24 cellular contexts compared by ENCODE assay signal in the genomic region with DNA sequence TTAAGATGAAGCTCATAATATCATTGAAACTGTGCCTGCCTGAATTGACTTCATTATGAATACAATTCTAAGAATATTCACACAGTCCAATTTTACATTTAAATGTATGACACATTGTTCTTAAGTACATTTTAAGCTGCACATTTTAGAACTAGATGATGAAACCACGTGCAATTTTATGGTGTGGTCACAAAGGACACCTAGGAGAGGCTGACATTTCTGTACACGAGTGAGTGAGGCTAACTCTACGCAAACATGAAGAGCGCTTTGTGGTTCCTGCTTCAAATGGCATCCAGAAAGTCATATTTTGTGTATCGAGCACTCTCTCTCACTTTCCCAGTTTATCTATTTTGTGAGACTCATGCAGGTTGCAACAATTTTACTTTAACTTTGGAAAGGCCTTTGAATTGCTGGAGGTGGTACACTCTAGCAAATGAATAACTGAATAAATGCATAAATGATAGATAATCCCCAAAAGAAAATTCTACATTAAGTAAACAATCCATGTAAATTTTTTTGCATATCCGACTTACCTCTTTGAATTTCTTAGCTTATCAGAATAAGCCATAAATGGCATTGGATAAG.
DNase-seq lines count a peak whose midpoint lies in the region; ATAC-seq and TF ChIP-seq lines count a peak whose summit lies in the region.
"Had no signal": no experiment of that assay in that cellular context is flagged by ENCODE, and none has a peak within 500 bp of the region (broad histone marks: within the 10 kb centered on the region; RNA-seq: fewer than 3 reads in every experiment).

No MANE protein-coding gene starts in this region.

- H3K4me3 ChIP-seq in HCT116 (replicated peaks in 1 of 2; ENCODE audit: low read depth in 1 of 2, low read length in 2 of 2) (no peak overlapping the region), fibroblast of villous mesenchyme (ENCODE audit: low read depth, low read length) (no peak overlapping the region), brain microvascular endothelial cell (ENCODE audit: low read depth, low read length) (no peak overlapping the region)
- H3K4me3 ChIP-seq: esophagus squamous epithelium, Peyer's patch, SJSA1, suprapubic skin, uterus had no signal

- no peak for TF ChIP-seq POLR2A in HCT116 (IDR thresholded peaks at IDR 0.05; ENCODE audit: borderline replicate concordance, extremely low read depth, insufficient read depth, insufficient read length)

- H3K36me3 ChIP-seq in HCT116 (ENCODE audit: control insufficient read depth in 1 of 2, insufficient read depth in 2 of 2, low read length in 2 of 2) (no peaks in the 10 kb centered on the region), brain microvascular endothelial cell (replicated peaks) (no peaks in the 10 kb centered on the region)
- H3K36me3 ChIP-seq: esophagus squamous epithelium, Peyer's patch, SJSA1, suprapubic skin, uterus had no signal

- H3K9me3 Mint-ChIP-seq in Calu3 (ENCODE audit: low read depth, unreplicated experiment): no peaks in the 10 kb centered on the region
- no peaks in the 10 kb centered on the region for H3K9me3 Mint-ChIP-seq in activated CD4-positive, alpha-beta memory T cell treated with anti-CD3 and anti-CD28 coated beads for 36 hours
- H3K9me3 Mint-ChIP-seq: activated CD4-positive, alpha-beta T cell treated with anti-CD3 and anti-CD28 coated beads, Interleukin-2, amount 10 ng/mL, durations not matched to agents 7 days and 5 days; activated naive CD8-positive, alpha-beta T cell treated with anti-CD3 and anti-CD28 coated beads, Interleukin-2, amount 10 ng/mL, durations not matched to agents 7 days and 5 days; activated T-helper 2 cell treated with anti-CD3 and anti-CD28 coated beads, Interferon-gamma antibody, Interleukin-2, Interleukin-4, amounts not matched to agents 10 μg/mL and 5 μg/mL and 100 μg/mL, durations not matched to agents 14 hours and 24 hours and 36 hours; CD4-positive, alpha-beta memory T cell; effector memory CD8-positive, alpha-beta T cell; nephron had no signal

- no peaks in the 10 kb centered on the region for H3K27me3 Mint-ChIP-seq in Calu3 (ENCODE audit: unreplicated experiment)
- peaks cover 9% of the 10 kb centered on the region for H3K27me3 Mint-ChIP-seq in activated CD4-positive, alpha-beta memory T cell treated with anti-CD3 and anti-CD28 coated beads for 36 hours

- no peak overlapping the region for H2AFZ ChIP-seq in HCT116 (ENCODE audit: low read depth, low read length, poor library complexity, severe bottlenecking)

- CTCF ChIA-PET in Calu3 (lab: Charles Lee): interaction anchor here (0.6 kb wide), 1 partner anchor 10 kb away, joined by 9 read pairs; no protein-coding TSS in a partner anchor
- CTCF ChIA-PET in HCT116 (lab: Charles Lee): no interaction called here
- CTCF ChIA-PET in activated CD4-positive, alpha-beta memory T cell treated with anti-CD3 and anti-CD28 coated beads for 36 hours (lab: Charles Lee): no interaction called here

- TF ChIP-seq CTCF in Calu3 (IDR thresholded peaks at IDR 0.05; ENCODE audit: unreplicated experiment): no peak
- TF ChIP-seq CTCF in HCT116 (IDR thresholded peaks at IDR 0.05 in 2 of 3, conservative IDR thresholded peaks at IDR 0.05 in 1 of 3; ENCODE audit: borderline replicate concordance in 1 of 3, insufficient read depth in 1 of 3, low read depth in 2 of 3, low read length in 2 of 3): no peak
- TF ChIP-seq CTCF in fibroblast of villous mesenchyme (IDR thresholded peaks at IDR 0.05; ENCODE audit: insufficient read depth, low read depth, low read length): no peak
- TF ChIP-seq CTCF in brain microvascular endothelial cell (IDR thresholded peaks at IDR 0.05; ENCODE audit: low read depth, low read length, missing control alignments): no peak

- no TSS peak for BruUV-seq in Calu3 (replicated peaks; lab: Mats Ljungman, UMichigan)
- no TSS peak for BruUV-seq in HCT116 (replicated peaks; lab: Mats Ljungman, UMichigan)

- no peaks in the 10 kb centered on the region for H3K36me3 Mint-ChIP-seq in Calu3 (ENCODE audit: insufficient read depth, unreplicated experiment)
- no peaks in the 10 kb centered on the region for H3K36me3 Mint-ChIP-seq in activated CD4-positive, alpha-beta memory T cell treated with anti-CD3 and anti-CD28 coated beads for 36 hours
- H3K36me3 Mint-ChIP-seq: activated naive CD8-positive, alpha-beta T cell treated with anti-CD3 and anti-CD28 coated beads, Interleukin-2, amount 10 ng/mL, durations not matched to agents 7 days and 5 days; CD4-positive, alpha-beta memory T cell had no signal

- H3K4me3 Mint-ChIP-seq in Calu3 (ENCODE audit: low read depth, unreplicated experiment): no peak overlapping the region
- H3K4me3 Mint-ChIP-seq in activated CD4-positive, alpha-beta memory T cell treated with anti-CD3 and anti-CD28 coated beads for 36 hours: no peak overlapping the region
- H3K4me3 Mint-ChIP-seq: activated CD4-positive, alpha-beta T cell treated with anti-CD3 and anti-CD28 coated beads, Interleukin-2, amount 10 ng/mL, durations not matched to agents 7 days and 5 days; activated naive CD8-positive, alpha-beta T cell treated with anti-CD3 and anti-CD28 coated beads, Interleukin-2, amount 10 ng/mL, durations not matched to agents 7 days and 5 days; CD4-positive, alpha-beta memory T cell; effector memory CD8-positive, alpha-beta T cell; nephron; T-helper 17 cell had no signal

- no peaks in the 10 kb centered on the region for H3K9me3 ChIP-seq in HCT116 (ENCODE audit: control insufficient read depth in 1 of 2, insufficient read depth in 1 of 2, low read depth in 1 of 2, low read length in 2 of 2)
- H3K9me3 ChIP-seq: esophagus squamous epithelium, Peyer's patch, SJSA1, suprapubic skin, uterus had no signal

- H3K9me2 ChIP-seq in HCT116 (ENCODE audit: insufficient read depth): no peaks in the 10 kb centered on the region

- no peaks in the 10 kb centered on the region for H4K20me1 ChIP-seq in HCT116 (ENCODE audit: insufficient read depth)

- DNase-seq in Calu3 (no peak), HCT116 (ENCODE audit: low read depth, low spot score) (peak; percentile 12), RKO (ENCODE audit: low spot score) (peak; percentile 6), fibroblast of villous mesenchyme (ENCODE audit: low read depth) (peak; percentile 32), brain microvascular endothelial cell (no peak), NCI-H2171 (lab: John Stamatoyannopoulos, UW) (no peak)
- no peak for DNase-seq in activated CD4-positive, alpha-beta memory T cell treated with anti-CD3 and anti-CD28 coated beads for 36 hours
- DNase-seq: activated CD4-positive, alpha-beta T cell treated with anti-CD3 and anti-CD28 coated beads, Interleukin-2, amount 10 ng/mL, durations not matched to agents 7 days and 5 days; activated naive CD8-positive, alpha-beta T cell treated with anti-CD3 and anti-CD28 coated beads, Interleukin-2, amount 10 ng/mL, durations not matched to agents 7 days and 5 days; CD4-positive, alpha-beta memory T cell; effector memory CD8-positive, alpha-beta T cell; esophagus squamous epithelium; NCI-H1436; NCI-H82; Peyer's patch; posterior cingulate gyrus; T-helper 17 cell; uterus had no signal

- POLR2A ChIA-PET in HCT116 (lab: Charles Lee): interaction anchor here (1.2 kb wide), 1 partner anchor 166 kb away, joined by 6 read pairs; no protein-coding TSS in a partner anchor
- POLR2A ChIA-PET in activated CD4-positive, alpha-beta memory T cell treated with anti-CD3 and anti-CD28 coated beads for 36 hours (lab: Charles Lee): no interaction called here

- no peak overlapping the region for H3K4me2 ChIP-seq in HCT116 (ENCODE audit: low read length)

- RAD21 ChIA-PET in HCT116 (lab: Charles Lee; ENCODE audit: low non-redundant PET in 1 of 2, low total read pairs in 2 of 2, uncharacterized antibody in 2 of 2, unreplicated experiment in 2 of 2): no interaction called here

- H3K4me1 ChIP-seq in HCT116 (ENCODE audit: control insufficient read depth in 1 of 2, insufficient read depth in 2 of 2, low read length in 2 of 2): no peaks in the 10 kb centered on the region
- H3K4me1 ChIP-seq: Peyer's patch, SJSA1, suprapubic skin, uterus had no signal

- peak overlapping the region; percentile 23 for H3K27ac Mint-ChIP-seq in Calu3 (ENCODE audit: unreplicated experiment)
- H3K27ac Mint-ChIP-seq in activated CD4-positive, alpha-beta memory T cell treated with anti-CD3 and anti-CD28 coated beads for 36 hours: no peak overlapping the region
- H3K27ac Mint-ChIP-seq: activated CD4-positive, alpha-beta T cell treated with anti-CD3 and anti-CD28 coated beads, Interleukin-2, amount 10 ng/mL, durations not matched to agents 7 days and 5 days; activated naive CD8-positive, alpha-beta T cell treated with anti-CD3 and anti-CD28 coated beads, Interleukin-2, amount 10 ng/mL, durations not matched to agents 7 days and 5 days; activated T-helper 2 cell treated with anti-CD3 and anti-CD28 coated beads, Interferon-gamma antibody, Interleukin-2, Interleukin-4, amounts not matched to agents 10 μg/mL and 5 μg/mL and 100 μg/mL, durations not matched to agents 14 hours and 24 hours and 36 hours; CD4-positive, alpha-beta memory T cell; effector memory CD8-positive, alpha-beta T cell; nephron; T-helper 17 cell had no signal

- intact Hi-C loops in Calu3 (cut with micrococcal nuclease; ENCODE audit: unreplicated experiment): no loop called here
- intact Hi-C loops in HCT116 (cut with micrococcal nuclease): no loop called here
- intact Hi-C loops in activated CD4-positive, alpha-beta memory T cell treated with anti-CD3 and anti-CD28 coated beads for 36 hours (cut with micrococcal nuclease): no loop called here

- ATAC-seq in HCT116: no peak
- ATAC-seq: effector memory CD8-positive, alpha-beta T cell; T-helper 17 cell had no signal

- no peaks in the 10 kb centered on the region for H3K79me2 ChIP-seq in HCT116 (ENCODE audit: insufficient read depth, low read length)

- H3K27me3 ChIP-seq in HCT116 (ENCODE audit: insufficient read depth, low read length) (peaks cover 12% of the 10 kb centered on the region; the same call in 1 of the 2 replicates), brain microvascular endothelial cell (replicated peaks) (no peaks in the 10 kb centered on the region)
- H3K27me3 ChIP-seq: esophagus squamous epithelium, Peyer's patch, SJSA1, uterus had no signal

- in situ Hi-C loops in brain microvascular endothelial cell (cut with HindIII; ENCODE audit: low pct_ligation_motif_present, low sequenced_read_pairs): no loop called here

- H3K27ac ChIP-seq in HCT116 (ENCODE audit: low read depth, low read length): no peak overlapping the region
- no peak overlapping the region for H3K27ac ChIP-seq in brain microvascular endothelial cell
- H3K27ac ChIP-seq: esophagus squamous epithelium, HL-60, Peyer's patch, SJSA1, suprapubic skin, uterus, VCaP had no signal

- H3K9ac ChIP-seq in HCT116 (ENCODE audit: low read length): no peak overlapping the region

- H3K4me1 Mint-ChIP-seq in Calu3 (ENCODE audit: low read depth, unreplicated experiment): peaks cover 52% of the 10 kb centered on the region
- H3K4me1 Mint-ChIP-seq in activated CD4-positive, alpha-beta memory T cell treated with anti-CD3 and anti-CD28 coated beads for 36 hours (ENCODE audit: low read depth): no peaks in the 10 kb centered on the region
- H3K4me1 Mint-ChIP-seq: activated CD4-positive, alpha-beta T cell treated with anti-CD3 and anti-CD28 coated beads, Interleukin-2, amount 10 ng/mL, durations not matched to agents 7 days and 5 days; activated naive CD8-positive, alpha-beta T cell treated with anti-CD3 and anti-CD28 coated beads, Interleukin-2, amount 10 ng/mL, durations not matched to agents 7 days and 5 days; CD4-positive, alpha-beta memory T cell had no signal

- TF ChIP-seq RAD21 in HCT116 (IDR thresholded peaks at IDR 0.05; ENCODE audit: low read depth): no peak

Comparison
In these comparisons a context has a peak if more than half of its experiments do, and no peak if none do; other contexts are left out.
1. DNase-seq: peak in HCT116 (single experiment), RKO (single experiment) and fibroblast of villous mesenchyme (single experiment); none in Calu3 (single experiment), activated CD4-positive, alpha-beta memory T cell treated with anti-CD3 and anti-CD28 coated beads for 36 hours (single experiment), brain microvascular endothelial cell (single experiment) and NCI-H2171 (single experiment).